10 cellular contexts compared by ENCODE assay signal in genomic region chrX:81556880-81557279, GRCh38.
"Had no signal": no experiment of that assay in that cellular context is flagged by ENCODE, and none has a peak within 500 bp of the region (broad histone marks: within the 10 kb centered on the region; RNA-seq: fewer than 3 reads in every experiment).

No MANE protein-coding gene starts in this region.

- H3K9me3 ChIP-seq: HAP-1 had no signal

- H3K4me1 Mint-ChIP-seq: GM23338, H9 had no signal

- H3K4me3 ChIP-seq: GM23248, GM23338, HAP-1 had no signal

- H3K9me3 Mint-ChIP-seq: GM23338 had no signal

- H3K36me3 ChIP-seq: HAP-1 had no signal

- FAIRE-seq: H54 had no signal

- H3K4me2 ChIP-seq: GM23338 had no signal

- H3K27ac ChIP-seq: GM23248 had no signal

- H2AFZ ChIP-seq: GM23248, GM23338 had no signal

- ATAC-seq: GM23338, HCT116 had no signal

- H3K9ac ChIP-seq: GM23248 had no signal

- H3K4me3 Mint-ChIP-seq: GM23338, H9, HFFc6 had no signal

- H3K27ac Mint-ChIP-seq: GM23338, H9, HFFc6 had no signal

- DNase-seq: GM23248, GOT3, H7, H9, HCEC 1CT, HFFc6 had no signal
